In genomic region chr1:225817611-225818061, GRCh38 we compare ENCODE assay signal across 8 cellular contexts. TPM values are rescaled to one million over a fixed set of nuclear protein-coding genes. Genes with fewer than 3 reads are reported as not detected.
DNase-seq lines count a peak whose midpoint lies in the region; ATAC-seq and TF ChIP-seq lines count a peak whose summit lies in the region.

No MANE protein-coding gene starts in this region.

- H3K27me3 ChIP-seq in HL-60 (ENCODE audit: insufficient read depth, poor library complexity, severe bottlenecking) (no peaks in the 10 kb centered on the region), SJSA1 (replicated peaks) (no peaks in the 10 kb centered on the region)

- DNase-seq in HL-60 (ENCODE audit: low read depth in 1 of 2, low spot score in 1 of 2): peak; percentile 45 to 62
- peak; percentile 89 to 95 for DNase-seq in SJSA1 (ENCODE audit: low read depth in 1 of 2, low spot score in 2 of 2)
- DNase-seq in fibroblast of the conjunctiva (ENCODE audit: low read depth): peak; percentile 89
- DNase-seq in non-pigmented ciliary epithelial cell (ENCODE audit: low read depth): peak; percentile 36
- no peak for DNase-seq in NCI-H2081 treated with DMSO at 0.1 percent for 48 hours (lab: John Stamatoyannopoulos, UW)

- H3K9me3 ChIP-seq in SJSA1 (replicated peaks): no peaks in the 10 kb centered on the region

- no peak for TF ChIP-seq CTCF in HL-60 (IDR thresholded peaks at IDR 0.05; ENCODE audit: insufficient read depth, low read length)

- H3K4me1 ChIP-seq in SJSA1 (replicated peaks): peaks cover 48% of the 10 kb centered on the region

- H3K27ac ChIP-seq in HL-60 (replicated peaks): peak overlapping the region; percentile 54
- peak overlapping the region; percentile 88 for H3K27ac ChIP-seq in SJSA1

- peaks cover 32% of the 10 kb centered on the region for H3K36me3 ChIP-seq in SJSA1

- no peak overlapping the region for H3K4me3 ChIP-seq in HL-60 (replicated peaks; ENCODE audit: insufficient read depth, low read length)
- H3K4me3 ChIP-seq in SJSA1: no peak overlapping the region

- ATAC-seq in GM21529 (IDR thresholded peaks at IDR 0.05; ENCODE audit: unreplicated experiment): no peak
- ATAC-seq in GM19351 (IDR thresholded peaks at IDR 0.05; ENCODE audit: unreplicated experiment): no peak
- ATAC-seq in GM18867 (IDR thresholded peaks at IDR 0.05; ENCODE audit: unreplicated experiment): no peak

RNA-seq across cellular contexts. Expression of gene EPHX1, which starts 7.7 kb away (rescaled TPM):
- total RNA-seq in SJSA1 (2014; rRNA removed; shearing (Covaris generic)): 29.0 and 45.7 TPM in 2 replicates

RNA-seq across cellular contexts. Expression of gene SRP9, which starts 40.0 kb away (rescaled TPM):
- total RNA-seq in SJSA1 (2014; rRNA removed; shearing (Covaris generic)): 735 and 762 TPM in 2 replicates
